ENCODE assay signal across 8 cellular contexts in the genomic region with DNA sequence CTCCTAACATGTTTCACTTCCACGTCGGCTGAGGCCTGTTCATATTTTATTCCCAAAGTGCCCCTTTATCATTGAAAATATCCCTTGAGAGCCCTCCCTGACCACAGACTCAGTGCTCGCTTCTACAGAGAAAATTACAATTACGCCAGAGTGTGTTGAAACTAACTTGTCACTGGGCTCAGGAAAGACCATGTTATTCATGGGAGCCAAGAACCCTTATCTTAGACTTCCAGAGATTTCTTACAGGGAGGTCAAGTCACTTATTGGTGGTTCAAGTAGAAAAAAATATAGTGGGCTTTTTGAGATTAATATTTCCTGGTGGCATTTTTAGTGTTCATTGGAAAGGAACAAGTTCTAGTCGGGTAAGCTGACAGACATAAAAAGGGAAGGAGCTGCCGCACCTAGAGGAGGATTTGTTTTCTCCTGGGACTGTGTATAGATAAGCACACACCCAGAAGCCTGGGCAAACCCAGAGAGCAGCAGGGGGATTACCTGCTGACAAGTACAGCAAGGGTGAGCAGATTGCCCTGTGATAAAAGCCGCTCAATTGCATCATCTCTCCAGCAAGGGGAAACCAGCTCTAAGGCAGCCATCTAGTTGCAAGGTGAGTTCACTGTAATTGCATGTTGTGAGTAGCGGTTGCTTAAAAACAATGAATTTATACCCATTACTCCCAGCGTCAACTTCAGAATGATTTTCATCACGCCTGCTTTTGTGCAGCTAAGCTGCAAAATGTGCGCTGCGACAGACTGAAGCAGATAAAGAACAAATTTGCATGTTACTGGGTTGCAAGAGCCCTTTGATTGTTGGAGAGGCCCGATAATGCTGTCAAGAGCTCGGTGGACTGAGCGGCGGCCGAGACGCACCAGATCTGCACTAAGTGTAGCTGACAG. TPM values are rescaled to one million over a fixed set of nuclear protein-coding genes. Genes with fewer than 3 reads are reported as not detected.
DNase-seq lines count a peak whose midpoint lies in the region; ATAC-seq and TF ChIP-seq lines count a peak whose summit lies in the region.

No MANE protein-coding gene starts in this region.

- no peaks in the 10 kb centered on the region for H3K36me3 Mint-ChIP-seq in activated T-cell treated with anti-CD3 and anti-CD28 coated beads, Interleukin-2, amount 50 U/mL, for 4 hours (ENCODE audit: insufficient read depth)
- peaks cover 3% of the 10 kb centered on the region for H3K36me3 Mint-ChIP-seq in activated naive CD8-positive, alpha-beta T cell treated with anti-CD3 and anti-CD28 coated beads, Interleukin-2, amount 50 U/mL, for 24 hours (ENCODE audit: low read depth)
- H3K36me3 Mint-ChIP-seq in progenitor cell of endocrine pancreas (ENCODE audit: insufficient read depth), result no peaks in the 10 kb centered on the region

- no peaks in the 10 kb centered on the region for H3K36me3 ChIP-seq in HUES48 (ENCODE audit: control insufficient read depth, insufficient read depth, low read length)

- no peaks in the 10 kb centered on the region for H3K9me3 ChIP-seq in HUES48 (ENCODE audit: control insufficient read depth, insufficient read depth, low read length)

- H3K27ac ChIP-seq in HUES48 (ENCODE audit: low read depth, low read length), result peak overlapping the region; percentile 24

- peaks cover 10% of the 10 kb centered on the region for H3K4me1 ChIP-seq in HUES48 (ENCODE audit: control insufficient read depth, insufficient read depth, low read length)

- ATAC-seq in activated T-cell treated with anti-CD3 and anti-CD28 coated beads, Interleukin-2, amount 50 U/mL, for 4 hours, result peak; percentile 77
- ATAC-seq in activated naive CD8-positive, alpha-beta T cell treated with anti-CD3 and anti-CD28 coated beads, Interleukin-2, amount 50 U/mL, for 24 hours, result peak; percentile 90

- H3K4me1 Mint-ChIP-seq in activated T-cell treated with anti-CD3 and anti-CD28 coated beads, Interleukin-2, amount 50 U/mL, for 4 hours (ENCODE audit: low read depth), result peaks cover 27% of the 10 kb centered on the region
- peaks cover 31% of the 10 kb centered on the region for H3K4me1 Mint-ChIP-seq in activated naive CD8-positive, alpha-beta T cell treated with anti-CD3 and anti-CD28 coated beads, Interleukin-2, amount 50 U/mL, for 24 hours
- H3K4me1 Mint-ChIP-seq in progenitor cell of endocrine pancreas (ENCODE audit: low read depth), result peaks cover 12% of the 10 kb centered on the region

- no peak for TF ChIP-seq CTCF in progenitor cell of endocrine pancreas (IDR thresholded peaks at IDR 0.05; ENCODE audit: unreplicated experiment)

- H3K4me3 ChIP-seq in HUES48 (ENCODE audit: low read depth, low read length), result no peak overlapping the region

- no peak overlapping the region for H3K4me3 Mint-ChIP-seq in activated T-cell treated with anti-CD3 and anti-CD28 coated beads, Interleukin-2, amount 50 U/mL, for 4 hours
- H3K4me3 Mint-ChIP-seq in activated naive CD8-positive, alpha-beta T cell treated with anti-CD3 and anti-CD28 coated beads, Interleukin-2, amount 50 U/mL, for 24 hours, result no peak overlapping the region
- peak overlapping the region; percentile 0 for H3K4me3 Mint-ChIP-seq in progenitor cell of endocrine pancreas (ENCODE audit: low read depth)

- no peaks in the 10 kb centered on the region for H3K27me3 Mint-ChIP-seq in activated T-cell treated with anti-CD3 and anti-CD28 coated beads, Interleukin-2, amount 50 U/mL, for 4 hours (ENCODE audit: low read depth)
- no peaks in the 10 kb centered on the region for H3K27me3 Mint-ChIP-seq in activated naive CD8-positive, alpha-beta T cell treated with anti-CD3 and anti-CD28 coated beads, Interleukin-2, amount 50 U/mL, for 24 hours
- H3K27me3 Mint-ChIP-seq in progenitor cell of endocrine pancreas, result peaks cover 9% of the 10 kb centered on the region

- DNase-seq in activated T-cell treated with anti-CD3 and anti-CD28 coated beads, Interleukin-2, amount 50 U/mL, for 4 hours, result no peak
- no peak for DNase-seq in activated T-cell treated with anti-CD3 and anti-CD28 coated beads for 4 hours
- DNase-seq in activated naive CD8-positive, alpha-beta T cell treated with anti-CD3 and anti-CD28 coated beads, Interleukin-2, amount 50 U/mL, for 24 hours, result peak; percentile 28
- DNase-seq in progenitor cell of endocrine pancreas (ENCODE audit: low spot score, unreplicated experiment), result no peak
- no peak for DNase-seq in Ammon's horn (ENCODE audit: low spot score)
- no peak for DNase-seq in glomerular visceral epithelial cell (ENCODE audit: extremely low spot score)
- no peak for DNase-seq in HK-2 (ENCODE audit: unreplicated experiment)

- H3K27me3 ChIP-seq in HUES48 (ENCODE audit: control insufficient read depth, insufficient read depth, low read length), result no peaks in the 10 kb centered on the region

- H3K9ac ChIP-seq in HUES48 (ENCODE audit: low read depth, low read length), result peak overlapping the region; percentile 39

- H3K27ac Mint-ChIP-seq in activated naive CD8-positive, alpha-beta T cell treated with anti-CD3 and anti-CD28 coated beads, Interleukin-2, amount 50 U/mL, for 24 hours, result peak overlapping the region; percentile 59
- peak overlapping the region; percentile 29 for H3K27ac Mint-ChIP-seq in progenitor cell of endocrine pancreas

- no peaks in the 10 kb centered on the region for H3K9me3 Mint-ChIP-seq in activated T-cell treated with anti-CD3 and anti-CD28 coated beads, Interleukin-2, amount 50 U/mL, for 4 hours
- H3K9me3 Mint-ChIP-seq in activated naive CD8-positive, alpha-beta T cell treated with anti-CD3 and anti-CD28 coated beads, Interleukin-2, amount 50 U/mL, for 24 hours, result no peaks in the 10 kb centered on the region
- H3K9me3 Mint-ChIP-seq in progenitor cell of endocrine pancreas (ENCODE audit: low read depth), result no peaks in the 10 kb centered on the region

RNA-seq across cellular contexts. Expression of a gene that starts 46.2 kb away (rescaled TPM):
- not detected for total RNA-seq in activated T-cell treated with anti-CD3 and anti-CD28 coated beads, Interleukin-2, amount 50 U/mL, for 4 hours
- total RNA-seq in progenitor cell of endocrine pancreas, result 0.20 TPM in 1 of 2 replicates, not detected in the other
